In the genomic region with DNA sequence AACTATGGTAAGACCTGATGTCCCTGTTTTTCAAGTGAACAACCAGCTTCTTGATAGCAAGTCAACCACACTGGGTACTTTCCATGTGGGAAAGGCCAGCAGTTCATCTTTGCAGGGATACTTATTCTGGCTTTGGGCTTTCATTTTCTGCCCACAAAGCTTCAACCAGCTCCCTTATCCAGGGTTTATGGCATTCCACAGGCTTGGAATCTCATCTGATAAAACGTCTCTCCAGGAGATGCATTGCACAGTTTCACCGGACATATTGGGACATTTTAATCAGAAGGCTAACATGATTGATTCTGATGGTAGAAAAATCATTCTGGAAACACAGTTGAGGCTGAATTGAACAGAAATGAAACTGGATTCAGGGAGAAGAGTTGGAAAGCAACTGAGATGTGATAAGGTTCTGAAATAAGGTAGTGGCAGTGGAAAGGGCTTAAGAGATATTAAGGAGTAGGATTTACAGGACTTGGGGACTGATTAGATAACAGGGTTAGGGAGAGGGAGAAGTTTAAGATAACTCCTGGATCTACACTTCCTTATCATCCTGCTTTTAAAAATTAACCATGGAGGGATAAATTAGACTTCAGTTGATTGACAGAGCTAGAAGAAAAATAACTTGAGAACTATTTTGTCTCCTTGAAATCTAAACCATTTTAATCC, we compare ENCODE assay signal across 16 cellular contexts.
A peak's percentile ranks its signal among the peaks of the same experiment; 100 is the strongest.
DNase-seq lines count a peak whose midpoint lies in the region; ATAC-seq and TF ChIP-seq lines count a peak whose summit lies in the region.
"Had no signal": no experiment of that assay in that cellular context is flagged by ENCODE, and none has a peak within 500 bp of the region (broad histone marks: within the 10 kb centered on the region; RNA-seq: fewer than 3 reads in every experiment).

No MANE protein-coding gene starts in this region.

- peak overlapping the region; percentile 32 for H3K4me3 ChIP-seq in endodermal cell (ENCODE audit: low read length)
- H3K4me3 ChIP-seq in osteoblast (ENCODE audit: insufficient read depth, low read length), result no peak overlapping the region
- H3K4me3 ChIP-seq: GM12878, GM23338, HAP-1 had no signal

- no peaks in the 10 kb centered on the region for H3K9me3 Mint-ChIP-seq in endodermal cell
- peaks cover 3% of the 10 kb centered on the region for H3K9me3 Mint-ChIP-seq in CD4-positive, alpha-beta T cell
- H3K9me3 Mint-ChIP-seq in activated CD8-positive, alpha-beta memory T cell treated with anti-CD3 and anti-CD28 coated beads, Interleukin-2, amount 10 ng/mL, durations not matched to agents 7 days and 5 days (ENCODE audit: low read depth), result peaks cover 8% of the 10 kb centered on the region
- H3K9me3 Mint-ChIP-seq: GM23338, HFFc6 had no signal

- intact Hi-C loops in CD4-positive, alpha-beta T cell (cut with DNase I, micrococcal nuclease), result no loop called here

- no peak overlapping the region for H3K4me2 ChIP-seq in osteoblast (ENCODE audit: insufficient read depth, low read length)
- H3K4me2 ChIP-seq: GM23338 had no signal

- no peak overlapping the region for H2AFZ ChIP-seq in osteoblast (ENCODE audit: low read length)
- H2AFZ ChIP-seq: GM23338 had no signal

- H3K36me3 Mint-ChIP-seq in endodermal cell (ENCODE audit: low read depth), result no peaks in the 10 kb centered on the region
- H3K36me3 Mint-ChIP-seq in CD4-positive, alpha-beta T cell (ENCODE audit: low read depth), result no peaks in the 10 kb centered on the region
- no peaks in the 10 kb centered on the region for H3K36me3 Mint-ChIP-seq in activated CD8-positive, alpha-beta memory T cell treated with anti-CD3 and anti-CD28 coated beads, Interleukin-2, amount 10 ng/mL, durations not matched to agents 7 days and 5 days
- H3K36me3 Mint-ChIP-seq: CD8-positive, alpha-beta T cell had no signal

- no peak overlapping the region for H3K9ac ChIP-seq in endodermal cell (ENCODE audit: extremely low read depth, low read length, poor library complexity, severe bottlenecking)

- POLR2A ChIA-PET in CD4-positive, alpha-beta T cell (lab: Charles Lee), result no interaction called here

- H3K36me3 ChIP-seq in endodermal cell (ENCODE audit: control insufficient read depth, insufficient read depth, low read length) (no peaks in the 10 kb centered on the region), osteoblast (ENCODE audit: insufficient read depth, low read length) (no peaks in the 10 kb centered on the region)
- H3K36me3 ChIP-seq: HAP-1 had no signal

- peaks cover 68% of the 10 kb centered on the region for H3K27me3 ChIP-seq in endodermal cell (ENCODE audit: control insufficient read depth, insufficient read depth, low read length, poor library complexity, severe bottlenecking)
- peaks cover 3% of the 10 kb centered on the region for H3K27me3 ChIP-seq in osteoblast (ENCODE audit: insufficient read depth, low read length)
- H3K27me3 ChIP-seq in CD4-positive, alpha-beta T cell (ENCODE audit: control insufficient read depth, insufficient read depth, low read length), result no peaks in the 10 kb centered on the region

- DNase-seq in NCI-H82 treated with DMSO at 0.1 percent for 48 hours (lab: John Stamatoyannopoulos, UW; ENCODE audit: unreplicated experiment), result peak; percentile 21
- no peak for DNase-seq in endodermal cell
- peak; percentile 65 for DNase-seq in osteoblast (ENCODE audit: insufficient read length, low spot score, missing footprints)
- no peak for DNase-seq in DMS114 treated with DMSO at 0.1 percent for 48 hours (lab: John Stamatoyannopoulos, UW; ENCODE audit: unreplicated experiment)
- no peak for DNase-seq in CD4-positive, alpha-beta T cell
- DNase-seq in activated CD8-positive, alpha-beta memory T cell treated with anti-CD3 and anti-CD28 coated beads, Interleukin-2, amount 10 ng/mL, durations not matched to agents 7 days and 5 days, result no peak
- DNase-seq: C1 segment of cervical spinal cord; Caco-2; CD8-positive, alpha-beta T cell; DMS79; EL; GDM1; HFFc6 had no signal

- no peaks in the 10 kb centered on the region for H3K9me3 ChIP-seq in endodermal cell (ENCODE audit: control insufficient read depth, low read length)
- H3K9me3 ChIP-seq in osteoblast (ENCODE audit: low read depth, low read length), result no peaks in the 10 kb centered on the region
- no peaks in the 10 kb centered on the region for H3K9me3 ChIP-seq in CD4-positive, alpha-beta T cell (ENCODE audit: control insufficient read depth, low read length)
- H3K9me3 ChIP-seq: Caco-2, HAP-1 had no signal

- H4K20me1 ChIP-seq in osteoblast (ENCODE audit: insufficient read depth, low read length), result no peaks in the 10 kb centered on the region

- peaks cover 17% of the 10 kb centered on the region for H3K4me1 Mint-ChIP-seq in endodermal cell
- no peaks in the 10 kb centered on the region for H3K4me1 Mint-ChIP-seq in CD4-positive, alpha-beta T cell (ENCODE audit: low read depth)
- no peaks in the 10 kb centered on the region for H3K4me1 Mint-ChIP-seq in activated CD8-positive, alpha-beta memory T cell treated with anti-CD3 and anti-CD28 coated beads, Interleukin-2, amount 10 ng/mL, durations not matched to agents 7 days and 5 days
- H3K4me1 Mint-ChIP-seq: GM23338 had no signal

- no peaks in the 10 kb centered on the region for H3K79me2 ChIP-seq in osteoblast (ENCODE audit: insufficient read depth, low read length)

- peaks cover 43% of the 10 kb centered on the region for H3K27me3 Mint-ChIP-seq in endodermal cell (ENCODE audit: insufficient read depth)
- H3K27me3 Mint-ChIP-seq in CD4-positive, alpha-beta T cell, result no peaks in the 10 kb centered on the region
- no peaks in the 10 kb centered on the region for H3K27me3 Mint-ChIP-seq in activated CD8-positive, alpha-beta memory T cell treated with anti-CD3 and anti-CD28 coated beads, Interleukin-2, amount 10 ng/mL, durations not matched to agents 7 days and 5 days

- TF ChIP-seq CTCF in endodermal cell (conservative IDR thresholded peaks at IDR 0.05) (no peak), osteoblast (IDR thresholded peaks at IDR 0.05; ENCODE audit: extremely low read depth, low read depth, low read length) (no peak)
- TF ChIP-seq CTCF in CD4-positive, alpha-beta T cell (IDR thresholded peaks at IDR 0.05), result no peak

- no peak for ATAC-seq in CD4-positive, alpha-beta T cell (ENCODE audit: poor library complexity)
- no peak for ATAC-seq in activated CD8-positive, alpha-beta memory T cell treated with anti-CD3 and anti-CD28 coated beads, Interleukin-2, amount 10 ng/mL, durations not matched to agents 7 days and 5 days
- ATAC-seq: CD8-positive, alpha-beta T cell; GM12878; GM23338 had no signal

- H3K27ac Mint-ChIP-seq in endodermal cell, result peak overlapping the region; percentile 3
- no peak overlapping the region for H3K27ac Mint-ChIP-seq in CD4-positive, alpha-beta T cell
- no peak overlapping the region for H3K27ac Mint-ChIP-seq in activated CD8-positive, alpha-beta memory T cell treated with anti-CD3 and anti-CD28 coated beads, Interleukin-2, amount 10 ng/mL, durations not matched to agents 7 days and 5 days
- H3K27ac Mint-ChIP-seq: CD8-positive, alpha-beta T cell; GM23338; HFFc6 had no signal

- WGBS in endodermal cell (ENCODE audit: insufficient coverage in 1 of 2, insufficient read length in 1 of 2), 2 experiments, result 73 to 80% methylated on average over 2 of the region's 2 CpGs

- no peak overlapping the region for H3K27ac ChIP-seq in endodermal cell (ENCODE audit: low read depth, low read length)
- H3K27ac ChIP-seq in osteoblast (ENCODE audit: low read depth, low read length), result no peak overlapping the region
- H3K27ac ChIP-seq in CD4-positive, alpha-beta T cell (ENCODE audit: low read depth, low read length), result no peak overlapping the region

- CTCF ChIA-PET in CD4-positive, alpha-beta T cell (lab: Charles Lee), result no interaction called here
- CTCF ChIA-PET in activated CD8-positive, alpha-beta memory T cell treated with anti-CD3 and anti-CD28 coated beads, Interleukin-2, amount 10 ng/mL, durations not matched to agents 7 days and 5 days (lab: Charles Lee), result no interaction called here

- H3K4me3 Mint-ChIP-seq in endodermal cell, result no peak overlapping the region
- no peak overlapping the region for H3K4me3 Mint-ChIP-seq in CD4-positive, alpha-beta T cell
- no peak overlapping the region for H3K4me3 Mint-ChIP-seq in activated CD8-positive, alpha-beta memory T cell treated with anti-CD3 and anti-CD28 coated beads, Interleukin-2, amount 10 ng/mL, durations not matched to agents 7 days and 5 days
- H3K4me3 Mint-ChIP-seq: CD8-positive, alpha-beta T cell; GM23338; HFFc6 had no signal

- H3K4me1 ChIP-seq in endodermal cell (ENCODE audit: control insufficient read depth, insufficient read depth, low read length), result peaks cover 14% of the 10 kb centered on the region
- no peaks in the 10 kb centered on the region for H3K4me1 ChIP-seq in osteoblast (ENCODE audit: insufficient read depth, low read length)
- H3K4me1 ChIP-seq: HAP-1 had no signal

Comparison
In these comparisons a context has a peak if more than half of its experiments do, and no peak if none do; other contexts are left out.
1. DNase-seq: peak in NCI-H82 treated with DMSO at 0.1 percent for 48 hours (single experiment) and osteoblast (single experiment); none in endodermal cell (single experiment), DMS114 treated with DMSO at 0.1 percent for 48 hours (single experiment), CD4-positive, alpha-beta T cell (0 of 10) and activated CD8-positive, alpha-beta memory T cell treated with anti-CD3 and anti-CD28 coated beads, Interleukin-2, amount 10 ng/mL, durations not matched to agents 7 days and 5 days (single experiment).